In genomic region chr1:85599638-85600037, GRCh38 we compare ENCODE assay signal across 19 cellular contexts. TPM values are rescaled to one million over a fixed set of nuclear protein-coding genes. Genes with fewer than 3 reads are reported as not detected.
DNase-seq lines count a peak whose midpoint lies in the region; ATAC-seq, FAIRE-seq and TF ChIP-seq lines count a peak whose summit lies in the region.
"Had no signal": no experiment of that assay in that cellular context is flagged by ENCODE, and none has a peak within 500 bp of the region (broad histone marks: within the 10 kb centered on the region; RNA-seq: fewer than 3 reads in every experiment).

No MANE protein-coding gene starts in this region.

- 92 to 100% methylated on average over 1 to 2 of the region's 2 CpGs for WGBS in endodermal cell (ENCODE audit: insufficient coverage in 1 of 2, insufficient read length in 1 of 2), 2 experiments
- 69% methylated on average over 1 of the region's 2 CpGs for WGBS in mesenchymal stem cell

- no peak for FAIRE-seq in D721Med (lab: Jason Lieb, UNC)
- FAIRE-seq in urothelium cell line (lab: Jason Lieb, UNC), result no peak
- FAIRE-seq: GM12892, GM18507, H54 had no signal

- no peak for ATAC-seq in GM18873 (IDR thresholded peaks at IDR 0.05; ENCODE audit: low FRiP score, unreplicated experiment)
- ATAC-seq: GM23338 had no signal

- H2AK5ac ChIP-seq in mesenchymal stem cell (ENCODE audit: low read length, severe bottlenecking), result peak overlapping the region; percentile 68

- H3K79me1 ChIP-seq in mesenchymal stem cell (replicated peaks; ENCODE audit: low read length, poor library complexity, severe bottlenecking), result no peaks in the 10 kb centered on the region

- no peak overlapping the region for H3K27ac ChIP-seq in endodermal cell (ENCODE audit: low read depth, low read length)
- no peak overlapping the region for H3K27ac ChIP-seq in mesenchymal stem cell (ENCODE audit: low read length, poor library complexity, severe bottlenecking)
- H3K27ac ChIP-seq: BLaER1, HL-60 had no signal

- intact Hi-C loops in head of caudate nucleus (cut with DNase I), result no loop called here

- peaks cover 11% of the 10 kb centered on the region for H3K4me1 ChIP-seq in endodermal cell (ENCODE audit: control insufficient read depth, insufficient read depth, low read length)
- peaks cover 11% of the 10 kb centered on the region for H3K4me1 ChIP-seq in mesenchymal stem cell (ENCODE audit: control insufficient read depth, insufficient read depth, low read depth, low read length)

- no peaks in the 10 kb centered on the region for H3K9me3 ChIP-seq in endodermal cell (ENCODE audit: control insufficient read depth, low read length)
- H3K9me3 ChIP-seq in mesenchymal stem cell (ENCODE audit: control insufficient read depth, low read length), result no peaks in the 10 kb centered on the region
- H3K9me3 ChIP-seq: BLaER1 had no signal

- H2BK120ac ChIP-seq in mesenchymal stem cell (ENCODE audit: low read depth, low read length), result no peak overlapping the region

- H3K27me3 Mint-ChIP-seq in endodermal cell (ENCODE audit: insufficient read depth), result peaks cover 7% of the 10 kb centered on the region
- H3K27me3 Mint-ChIP-seq: CD4-positive, alpha-beta memory T cell had no signal

- H3K4me3 Mint-ChIP-seq in endodermal cell, result no peak overlapping the region
- H3K4me3 Mint-ChIP-seq: CD14-positive monocyte; CD4-positive, alpha-beta memory T cell; GM23338 had no signal

- no peak overlapping the region for H4K91ac ChIP-seq in mesenchymal stem cell (ENCODE audit: low read length)

- H4K8ac ChIP-seq in mesenchymal stem cell (ENCODE audit: low read length), result no peak overlapping the region

- peaks cover 22% of the 10 kb centered on the region for H3K4me1 Mint-ChIP-seq in endodermal cell
- H3K4me1 Mint-ChIP-seq: CD14-positive monocyte; CD4-positive, alpha-beta memory T cell had no signal

- H2AFZ ChIP-seq in mesenchymal stem cell (ENCODE audit: low read depth, low read length), result no peak overlapping the region
- H2AFZ ChIP-seq: GM23338 had no signal

- H3K27me3 ChIP-seq in endodermal cell (ENCODE audit: control insufficient read depth, insufficient read depth, low read length, poor library complexity, severe bottlenecking) (peaks cover 7% of the 10 kb centered on the region), mesenchymal stem cell (ENCODE audit: control insufficient read depth in 1 of 2, insufficient read depth in 1 of 2, low read length in 2 of 2) (no peaks in the 10 kb centered on the region)
- H3K27me3 ChIP-seq: BLaER1 had no signal

- H3K23ac ChIP-seq in mesenchymal stem cell (ENCODE audit: low read length in 2 of 2), result no peak overlapping the region

- no peak overlapping the region for H3K4me2 ChIP-seq in mesenchymal stem cell (ENCODE audit: low read length, poor library complexity, severe bottlenecking)
- H3K4me2 ChIP-seq: BLaER1, GM23338 had no signal

- no peaks in the 10 kb centered on the region for H3K9me3 Mint-ChIP-seq in endodermal cell

- H3K4me3 ChIP-seq in endodermal cell (ENCODE audit: low read length), result no peak overlapping the region
- H3K4me3 ChIP-seq in mesenchymal stem cell (ENCODE audit: insufficient read depth in 1 of 2, low read depth in 1 of 2, low read length in 2 of 2), result no peak overlapping the region
- H3K4me3 ChIP-seq: BLaER1, GM23338 had no signal

- no peaks in the 10 kb centered on the region for H3K36me3 Mint-ChIP-seq in endodermal cell (ENCODE audit: low read depth)
- H3K36me3 Mint-ChIP-seq: CD14-positive monocyte had no signal

- no peak for TF ChIP-seq CTCF in endodermal cell (conservative IDR thresholded peaks at IDR 0.05)
- TF ChIP-seq CTCF in D721Med (IDR thresholded peaks at IDR 0.05; ENCODE audit: insufficient read depth, missing control alignments), result no peak

- no peak overlapping the region for H3K18ac ChIP-seq in mesenchymal stem cell (ENCODE audit: low read depth in 1 of 2, low read length in 2 of 2)

- H3K4ac ChIP-seq in mesenchymal stem cell (ENCODE audit: low read depth in 1 of 2, low read length in 2 of 2), result no peak overlapping the region

- H2BK5ac ChIP-seq in mesenchymal stem cell (ENCODE audit: low read depth, low read length, poor library complexity, severe bottlenecking), result no peak overlapping the region

- no peak overlapping the region for H2BK15ac ChIP-seq in mesenchymal stem cell (ENCODE audit: low read depth, poor library complexity, severe bottlenecking)

- H3K9ac ChIP-seq in endodermal cell (ENCODE audit: extremely low read depth, low read length, poor library complexity, severe bottlenecking) (no peak overlapping the region), mesenchymal stem cell (ENCODE audit: low read length) (no peak overlapping the region)
- H3K9ac ChIP-seq: BLaER1 had no signal

- H2BK12ac ChIP-seq in mesenchymal stem cell (ENCODE audit: low read length in 2 of 2), result no peak overlapping the region

- H3K27ac Mint-ChIP-seq in endodermal cell, result no peak overlapping the region
- H3K27ac Mint-ChIP-seq: CD14-positive monocyte; CD4-positive, alpha-beta memory T cell; GM23338 had no signal

- H3K14ac ChIP-seq in mesenchymal stem cell (ENCODE audit: low read length in 2 of 2), result no peak overlapping the region

- H3K36me3 ChIP-seq in endodermal cell (ENCODE audit: control insufficient read depth, insufficient read depth, low read length), result no peaks in the 10 kb centered on the region
- no peaks in the 10 kb centered on the region for H3K36me3 ChIP-seq in mesenchymal stem cell (ENCODE audit: control insufficient read depth in 1 of 2, insufficient read depth in 2 of 2, low read depth in 1 of 2, low read length in 2 of 2)
- H3K36me3 ChIP-seq: BLaER1 had no signal

- peak; percentile 34 for DNase-seq in DMS53 (lab: John Stamatoyannopoulos, UW)
- no peak for DNase-seq in DMS53 treated with DMSO at 0.1 percent for 48 hours (lab: John Stamatoyannopoulos, UW; ENCODE audit: unreplicated experiment)
- peak; percentile 10 for DNase-seq in endodermal cell
- DNase-seq in mesenchymal stem cell, result no peak
- DNase-seq in head of caudate nucleus, result no peak
- no peak for DNase-seq in D721Med (ENCODE audit: insufficient read length, low spot score)
- no peak for DNase-seq in urothelium cell line (ENCODE audit: low spot score)
- DNase-seq: 8988T; CD4-positive, alpha-beta memory T cell; GDM1; HCEC 1CT had no signal

RNA-seq across cellular contexts. Expression of gene CCN1, which starts 19.1 kb away (rescaled TPM):
- total RNA-seq in endodermal cell, result 10 to 100 TPM; 49.5 to 53.1 TPM
- 40.4 TPM for polyA plus RNA-seq in endodermal cell (2013, experiment 1 of 2)
- 51.5 TPM for polyA plus RNA-seq in endodermal cell (2013, experiment 2 of 2)
- 408 TPM for polyA plus RNA-seq in mesenchymal stem cell (2013, experiment 1 of 2)
- 395 TPM for polyA plus RNA-seq in mesenchymal stem cell (2013, experiment 2 of 2)
- total RNA-seq: CD4-positive, alpha-beta memory T cell had no signal
- polyA plus RNA-seq: CD14-positive monocyte; CD4-positive, alpha-beta memory T cell had no signal

Comparison
In these comparisons a context has a peak if more than half of its experiments do, and no peak if none do; other contexts are left out.
1. DNase-seq: peak in DMS53 (single experiment) and endodermal cell (single experiment); none in DMS53 treated with DMSO at 0.1 percent for 48 hours (single experiment), mesenchymal stem cell (single experiment), head of caudate nucleus (0 of 42), D721Med (single experiment) and urothelium cell line (single experiment).